In genomic region chrX:130121505-130121800, GRCh38 we compare ENCODE assay signal across 1 cellular context.
TF ChIP-seq lines count a peak whose summit lies in the region.

No MANE protein-coding gene starts in this region.

TF ChIP-seq in K562, 482 proteins besides CTCF, POLR2A, EP300 and RAD21:
- TF ChIP-seq TBL1XR1 (IDR thresholded peaks at IDR 0.05; ENCODE audit: low read length in 2 of 2), result no peak
- TF ChIP-seq NFE2 (IDR thresholded peaks at IDR 0.05; ENCODE audit: low read depth), result no peak
- TF ChIP-seq ZNF24 (IDR thresholded peaks at IDR 0.05), result no peak
- TF ChIP-seq SFPQ (IDR thresholded peaks at IDR 0.05; ENCODE audit: low read depth, low read length), result no peak
- no peak for TF ChIP-seq KDM5B (IDR thresholded peaks at IDR 0.05; ENCODE audit: insufficient replicate concordance, low read depth, low read length)
- no peak for TF ChIP-seq TFE3 (CRISPR knock-in tag; IDR thresholded peaks at IDR 0.05)
- no peak for TF ChIP-seq RBFOX2 (IDR thresholded peaks at IDR 0.05; ENCODE audit: low read depth, low read length)
- TF ChIP-seq MCM5 (IDR thresholded peaks at IDR 0.05; ENCODE audit: low read depth), result no peak
- TF ChIP-seq ATF7 (IDR thresholded peaks at IDR 0.05), result no peak
- TF ChIP-seq FOXJ3 (CRISPR knock-in tag; IDR thresholded peaks at IDR 0.05), result no peak
- TF ChIP-seq ATF6 (CRISPR knock-in tag; IDR thresholded peaks at IDR 0.05), result no peak
- TF ChIP-seq KLF1 (tag; IDR thresholded peaks at IDR 0.05), result no peak
- TF ChIP-seq SMARCB1 (IDR thresholded peaks at IDR 0.05; ENCODE audit: insufficient read length, low read depth), result no peak
- TF ChIP-seq ZNF253 (CRISPR knock-in tag; conservative IDR thresholded peaks at IDR 0.05), result no peak
